1 cellular context compared by ENCODE assay signal in genomic region chr3:36480916-36481648, GRCh38.
TF ChIP-seq lines count a peak whose summit lies in the region.

No MANE protein-coding gene starts in this region.

TF ChIP-seq in SK-N-SH, 30 proteins besides CTCF, POLR2A, EP300 and RAD21:
- no peak for TF ChIP-seq FOXJ3 (CRISPR knock-in tag; IDR thresholded peaks at IDR 0.05)
- peak; percentile 25; the same call in 1 of the 2 replicates for TF ChIP-seq MAX (IDR thresholded peaks at IDR 0.05; ENCODE audit: low read depth)
